In the genomic region with DNA sequence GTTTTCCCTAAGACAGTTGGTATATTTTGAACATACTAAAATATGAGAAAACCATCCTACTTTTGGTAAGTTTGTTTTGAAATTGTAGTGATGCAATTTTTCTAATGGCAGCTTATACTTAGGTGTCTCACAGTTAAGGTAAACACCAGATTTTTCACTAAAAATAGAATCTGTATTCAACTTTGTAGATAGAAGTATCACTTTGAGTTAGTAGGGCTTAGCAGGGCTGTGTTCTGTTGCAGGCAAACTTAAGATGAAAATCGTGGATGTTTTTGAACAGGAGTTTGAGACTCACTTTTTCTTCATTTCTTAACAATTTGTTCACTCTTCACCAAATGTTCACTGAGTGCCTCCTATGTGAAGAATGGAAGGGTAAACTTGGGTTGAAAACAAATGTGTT, we compare ENCODE assay signal across 17 cellular contexts.
"Had no signal": no experiment of that assay in that cellular context is flagged by ENCODE, and none has a peak within 500 bp of the region (broad histone marks: within the 10 kb centered on the region; RNA-seq: fewer than 3 reads in every experiment).

No MANE protein-coding gene starts in this region.

- H3K36me3 ChIP-seq: brain microvascular endothelial cell, lower lobe of right lung, thyroid gland had no signal

- ATAC-seq: activated CD8-positive, alpha-beta T cell treated with anti-CD3 and anti-CD28 coated beads for 36 hours; lower lobe of right lung had no signal

- H3K9me3 ChIP-seq: lower lobe of right lung, thyroid gland had no signal

- H3K4me3 Mint-ChIP-seq: activated B cell treated with CpG ODN at 0.5 μM for 24 hours; activated CD8-positive, alpha-beta T cell treated with anti-CD3 and anti-CD28 coated beads for 36 hours; activated T-cell treated with anti-CD3 and anti-CD28 coated beads, Interleukin-2, amount 50 U/mL, for 24 hours; nephron had no signal

- H3K4me1 ChIP-seq: lower lobe of right lung had no signal

- H3K27ac Mint-ChIP-seq: activated B cell treated with CpG ODN at 0.5 μM for 24 hours; activated CD8-positive, alpha-beta T cell treated with anti-CD3 and anti-CD28 coated beads for 36 hours; activated T-cell treated with anti-CD3 and anti-CD28 coated beads, Interleukin-2, amount 50 U/mL, for 24 hours had no signal

- H3K27ac ChIP-seq: brain microvascular endothelial cell, coronary artery, lower lobe of right lung, thyroid gland had no signal

- H3K9me3 Mint-ChIP-seq: activated CD8-positive, alpha-beta T cell treated with anti-CD3 and anti-CD28 coated beads for 36 hours; activated T-cell treated with anti-CD3 and anti-CD28 coated beads, Interleukin-2, amount 50 U/mL, for 24 hours; nephron had no signal

- H3K27me3 ChIP-seq: brain microvascular endothelial cell, thyroid gland had no signal

- DNase-seq: activated B cell treated with CpG ODN at 0.5 μM for 24 hours; activated CD4-positive, alpha-beta T cell treated with anti-CD3 and anti-CD28 coated beads for 4 hours; activated CD8-positive, alpha-beta T cell treated with anti-CD3 and anti-CD28 coated beads for 36 hours; activated effector memory CD4-positive, alpha-beta T cell treated with Interleukin-2 at 50 U/mL for 16 hours; activated naive CD4-positive, alpha-beta T cell treated with anti-CD3 and anti-CD28 coated beads, Interleukin-2, amount 50 U/mL, for 16 hours; activated T-cell treated with anti-CD3 and anti-CD28 coated beads, Interleukin-2, amount 50 U/mL, for 24 hours; aorta; brain microvascular endothelial cell; lower lobe of right lung; occipital lobe; retina; stimulated activated CD8-positive, alpha-beta memory T cell treated with anti-CD3 and anti-CD28 coated beads, Interleukin-4, amount 100 ng/mL, for 48 hours; stimulated activated naive CD4-positive, alpha-beta T cell; T-helper 9 cell; thyroid gland had no signal

- H3K4me3 ChIP-seq: coronary artery, lower lobe of right lung, thyroid gland had no signal

- H3K4me1 Mint-ChIP-seq: activated B cell treated with CpG ODN at 0.5 μM for 24 hours had no signal
